Comparison of ENCODE assay signal across 1 cellular context in genomic region chr15:87731630-87732029, GRCh38.
A peak's percentile ranks its signal among the peaks of the same experiment; 100 is the strongest.
TF ChIP-seq lines count a peak whose summit lies in the region.

No MANE protein-coding gene starts in this region.

TF ChIP-seq in K562, 482 proteins besides CTCF, POLR2A, EP300 and RAD21 (continued from another document):
- no peak for TF ChIP-seq ZNF277 (CRISPR knock-in tag; IDR thresholded peaks at IDR 0.05; ENCODE audit: borderline replicate concordance)
- no peak for TF ChIP-seq FOXP4 (CRISPR knock-in tag; IDR thresholded peaks at IDR 0.05; ENCODE audit: borderline replicate concordance)
- TF ChIP-seq NR4A1 (CRISPR knock-in tag; IDR thresholded peaks at IDR 0.05): no peak
- no peak for TF ChIP-seq NR4A1 (tag; IDR thresholded peaks at IDR 0.05)
- no peak for TF ChIP-seq ZNF354B (CRISPR knock-in tag; IDR thresholded peaks at IDR 0.05)
- TF ChIP-seq NCOR1 (IDR thresholded peaks at IDR 0.05): peak; percentile 60; the same call in 1 of the 2 replicates
- no peak for TF ChIP-seq RERE (CRISPR knock-in tag; IDR thresholded peaks at IDR 0.05; ENCODE audit: borderline replicate concordance)
- no peak for TF ChIP-seq SMAD1 (IDR thresholded peaks at IDR 0.05; ENCODE audit: low read depth, low read length, partially characterized antibody)
- TF ChIP-seq ID3 (CRISPR knock-in tag; IDR thresholded peaks at IDR 0.05): no peak
- no peak for TF ChIP-seq ID3 (tag; IDR thresholded peaks at IDR 0.05)
- TF ChIP-seq ARID1B (IDR thresholded peaks at IDR 0.05): peak; percentile 59
- TF ChIP-seq E2F4 (CRISPR knock-in tag; IDR thresholded peaks at IDR 0.05; ENCODE audit: low read depth): no peak
- TF ChIP-seq TEAD4 (IDR thresholded peaks at IDR 0.05; ENCODE audit: low read length): peak; percentile 67
- TF ChIP-seq TEAD4 (CRISPR knock-in tag; IDR thresholded peaks at IDR 0.05; ENCODE audit: borderline replicate concordance): no peak
- TF ChIP-seq NFE2 (IDR thresholded peaks at IDR 0.05; ENCODE audit: low read depth): peak; percentile 49
- peak; percentile 40; the same call in 1 of the 2 replicates for TF ChIP-seq DPF2 (IDR thresholded peaks at IDR 0.05)
- peak; percentile 73 for TF ChIP-seq CBFA2T2 (conservative IDR thresholded peaks at IDR 0.05)
- TF ChIP-seq NFIC (IDR thresholded peaks at IDR 0.05): peak; percentile 20; the same call in 1 of the 2 replicates
- no peak for TF ChIP-seq DEAF1 (CRISPR knock-in tag; IDR thresholded peaks at IDR 0.05)
- TF ChIP-seq MNT (conservative IDR thresholded peaks at IDR 0.05): no peak
- TF ChIP-seq TRIM24 (IDR thresholded peaks at IDR 0.05): 0 out of 4 replicates have a peak, but pooled peaks of 1 of the 2 experiments have one; percentile 36
- TF ChIP-seq E2F1 (CRISPR knock-in tag; IDR thresholded peaks at IDR 0.05): no peak
- peak; percentile 86 for TF ChIP-seq CBFA2T3 (IDR thresholded peaks at IDR 0.05)
- no peak for TF ChIP-seq ZSCAN29 (IDR thresholded peaks at IDR 0.05)
- TF ChIP-seq RBM17 (IDR thresholded peaks at IDR 0.05; ENCODE audit: borderline replicate concordance, low read depth, low read length): no peak
- TF ChIP-seq ZNF449 (CRISPR knock-in tag; IDR thresholded peaks at IDR 0.05): no peak
- peak; percentile 56 for TF ChIP-seq MAFG (tag; conservative IDR thresholded peaks at IDR 0.05)
- no peak for TF ChIP-seq HMGXB4 (CRISPR knock-in tag; IDR thresholded peaks at IDR 0.05)
- no peak for TF ChIP-seq TEAD2 (tag; IDR thresholded peaks at IDR 0.05)
- TF ChIP-seq TCF3 (CRISPR knock-in tag; IDR thresholded peaks at IDR 0.05): peak; percentile 68
- TF ChIP-seq ESRRB (CRISPR knock-in tag; IDR thresholded peaks at IDR 0.05; ENCODE audit: borderline replicate concordance): no peak
- TF ChIP-seq MTA1 (IDR thresholded peaks at IDR 0.05; ENCODE audit: borderline replicate concordance): no peak
- TF ChIP-seq BRD4 (IDR thresholded peaks at IDR 0.05): no peak
- TF ChIP-seq ZBTB43 (CRISPR knock-in tag; IDR thresholded peaks at IDR 0.05): no peak
- no peak for TF ChIP-seq NFE2L1 (tag; IDR thresholded peaks at IDR 0.05; ENCODE audit: borderline replicate concordance, low read depth)
TF ChIP-seq in K562: peak in this region for 15.
